ENCODE assay signal across 8 cellular contexts in genomic region chr15:83248151-83248851, GRCh38. TPM values are rescaled to one million over a fixed set of nuclear protein-coding genes. Genes with fewer than 3 reads are reported as not detected.
DNase-seq lines count a peak whose midpoint lies in the region; ATAC-seq and TF ChIP-seq lines count a peak whose summit lies in the region.

No MANE protein-coding gene starts in this region.

- H3K4me3 ChIP-seq in ascending aorta: no peak overlapping the region
- H3K4me3 ChIP-seq in skeletal muscle cell (ENCODE audit: low read depth, low read length): no peak overlapping the region

- H3K27ac ChIP-seq in ascending aorta: no peak overlapping the region

- peak; percentile 54 for DNase-seq in Caki2 (ENCODE audit: low read depth)
- peak; percentile 17 for DNase-seq in NCI-H2171 (lab: John Stamatoyannopoulos, UW)
- no peak for DNase-seq in ascending aorta (ENCODE audit: low spot score in 2 of 2)
- DNase-seq in hippocampal formation (lab: John Stamatoyannopoulos, UW): peak; percentile 6 to 74
- peak; percentile 14 for DNase-seq in skeletal muscle cell (ENCODE audit: low read depth)
- DNase-seq in cerebellar nuclear complex (lab: John Stamatoyannopoulos, UW): no peak

- H3K36me3 ChIP-seq in ascending aorta: no peaks in the 10 kb centered on the region

- H3K4me1 ChIP-seq in ascending aorta: no peaks in the 10 kb centered on the region

- intact Hi-C loops in ascending aorta (cut with DNase I): loop anchor here (5.0 kb wide), 1 partner anchor 309 kb away; no protein-coding TSS in a partner anchor

- H3K9me3 ChIP-seq in ascending aorta: no peaks in the 10 kb centered on the region

- in situ Hi-C loops in Caki2 (cut with HindIII; ENCODE audit: low pct_unique_long_range_greater_than_20kb, low sequenced_read_pairs): no loop called here

- ATAC-seq in GM18907 (IDR thresholded peaks at IDR 0.05; ENCODE audit: unreplicated experiment): peak; percentile 56
- no peak for ATAC-seq in GM21737 (IDR thresholded peaks at IDR 0.05; ENCODE audit: unreplicated experiment)

- TF ChIP-seq CTCF in ascending aorta (IDR thresholded peaks at IDR 0.05): peak; percentile 52 to 91 (median 91)

- H3K27me3 ChIP-seq in ascending aorta: no peaks in the 10 kb centered on the region

RNA-seq across cellular contexts. Expression of gene BNC1, which starts 36.2 kb away (rescaled TPM):
- total RNA-seq in Caki2 (2014; rRNA removed; shearing (Covaris generic); ENCODE audit: low replicate concordance): not detected in 2 replicates
- not detected for total RNA-seq in ascending aorta

RNA-seq across cellular contexts. Expression of gene HDGFL3, which starts 40.7 kb away (rescaled TPM):
- 23.9 and 68.1 TPM in 2 replicates for total RNA-seq in Caki2 (2014; rRNA removed; shearing (Covaris generic); ENCODE audit: low replicate concordance)
- 20.8 TPM for total RNA-seq in ascending aorta

Comparison
In these comparisons a context has a peak if more than half of its experiments do, and no peak if none do; other contexts are left out.
1. DNase-seq: peak in Caki2 (single experiment), NCI-H2171 (single experiment), hippocampal formation (2 of 2) and skeletal muscle cell (single experiment); none in ascending aorta (0 of 2) and cerebellar nuclear complex (0 of 2).